ENCODE assay signal across 8 cellular contexts in the genomic region with DNA sequence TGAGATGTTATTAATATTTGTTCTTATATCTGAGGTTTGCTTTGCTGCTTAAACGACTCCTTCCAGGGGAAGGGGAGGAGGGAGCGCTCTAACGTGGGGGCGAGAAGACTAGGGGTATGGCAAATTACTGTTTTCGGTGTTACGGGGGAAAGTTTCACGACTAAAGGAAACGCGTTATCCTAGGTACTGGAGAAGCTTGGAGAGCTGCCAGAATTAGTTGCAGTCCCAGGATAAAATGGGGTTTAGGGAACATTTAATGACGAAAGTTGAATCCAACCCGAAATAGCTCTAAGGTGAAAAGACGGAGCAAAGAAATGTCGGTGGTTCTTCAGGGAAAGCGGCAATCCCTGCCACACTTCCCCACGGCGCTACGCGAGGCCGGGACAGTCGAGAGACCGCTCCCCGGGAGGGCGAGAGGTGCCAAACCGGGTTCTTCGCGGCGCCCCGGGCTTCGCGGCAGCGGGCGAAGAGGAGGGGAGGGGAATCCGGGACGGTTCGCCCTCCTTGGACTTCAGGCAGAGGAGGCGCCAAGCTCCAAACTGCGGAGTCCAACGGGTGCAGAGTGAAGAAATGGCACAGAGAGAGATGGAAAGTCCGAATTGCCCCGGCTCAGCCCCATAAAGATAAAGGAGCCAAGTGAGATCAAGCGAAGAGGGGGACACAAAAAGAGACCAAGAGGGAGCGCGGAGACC. TPM values are rescaled to one million over a fixed set of nuclear protein-coding genes. Genes with fewer than 3 reads are reported as not detected.
DNase-seq lines count a peak whose midpoint lies in the region; ATAC-seq and TF ChIP-seq lines count a peak whose summit lies in the region.

No MANE protein-coding gene starts in this region.

- peak overlapping the region; percentile 51 for H3K27ac ChIP-seq in CD4-positive, alpha-beta T cell (ENCODE audit: low read depth, low read length)
- H3K27ac ChIP-seq in HUES6 (ENCODE audit: low read depth, low read length): peak overlapping the region; percentile 80; the same call in 1 of the 2 replicates
- peak overlapping the region in 11 of 12 donors; percentile 68 to 85 (median 79) for H3K27ac ChIP-seq in heart left ventricle
- peak overlapping the region; percentile 87 for H3K27ac ChIP-seq in psoas muscle

- intact Hi-C loops in CD4-positive, alpha-beta T cell (cut with DNase I, micrococcal nuclease): loop anchor here in 1 of 2 experiments (5.0 to 10.0 kb wide), 2 partner anchors 133 to 230 kb away; partner anchors contain the start of genes STAG2 and XIAP
- intact Hi-C loops in heart left ventricle (cut with DNase I): no loop called here
- intact Hi-C loops in psoas muscle (cut with DNase I): no loop called here

- POLR2A ChIA-PET in CD4-positive, alpha-beta T cell (lab: Charles Lee): interaction anchor here (0.8 to 1.0 kb wide), 2 partner anchors 38 to 140 kb away, joined by 3 read pairs; no protein-coding TSS in a partner anchor

- H3K36me3 Mint-ChIP-seq in CD4-positive, alpha-beta T cell (ENCODE audit: low read depth): peaks cover 20% of the 10 kb centered on the region
- peaks cover 9% of the 10 kb centered on the region for H3K36me3 Mint-ChIP-seq in activated naive CD4-positive, alpha-beta T cell treated with anti-CD3 and anti-CD28 coated beads, Interleukin-2, amount 10 ng/mL, durations not matched to agents 7 days and 5 days

- H3K4me1 ChIP-seq in HUES6 (ENCODE audit: control insufficient read depth, insufficient read depth, low read length) (no peaks in the 10 kb centered on the region), heart left ventricle (peaks cover 0 to 24% (median 6%) of the 10 kb centered on the region in 12 donors), psoas muscle (peaks cover 15% of the 10 kb centered on the region)

- ATAC-seq in CD4-positive, alpha-beta T cell (ENCODE audit: poor library complexity): peak; percentile 27
- ATAC-seq in GM19372 (IDR thresholded peaks at IDR 0.05; ENCODE audit: low read depth, unreplicated experiment) (peak; percentile 20), heart left ventricle (peak; percentile 17 to 61 (median 46)), psoas muscle (peak; percentile 28 to 68 (median 54))

- no peaks in the 10 kb centered on the region for H3K9me3 Mint-ChIP-seq in CD4-positive, alpha-beta T cell
- no peaks in the 10 kb centered on the region for H3K9me3 Mint-ChIP-seq in activated naive CD4-positive, alpha-beta T cell treated with anti-CD3 and anti-CD28 coated beads, Interleukin-2, amount 10 ng/mL, durations not matched to agents 7 days and 5 days

- no peaks in the 10 kb centered on the region for H3K27me3 ChIP-seq in CD4-positive, alpha-beta T cell (ENCODE audit: control insufficient read depth, insufficient read depth, low read length)
- H3K27me3 ChIP-seq in HUES6 (ENCODE audit: control insufficient read depth, insufficient read depth, low read length) (no peaks in the 10 kb centered on the region), heart left ventricle (no peaks in the 10 kb centered on the region), psoas muscle (ENCODE audit: insufficient read depth in 3 of 3, low read length in 2 of 3) (no peaks in the 10 kb centered on the region)

- peak overlapping the region; percentile 94 for H3K9ac ChIP-seq in HUES6 (ENCODE audit: low read length)

- DNase-seq in CD4-positive, alpha-beta T cell: peak in 1 of 10 experiments; percentile 1
- peak; percentile 28 for DNase-seq in activated naive CD4-positive, alpha-beta T cell treated with anti-CD3 and anti-CD28 coated beads, Interleukin-2, amount 10 ng/mL, durations not matched to agents 7 days and 5 days
- DNase-seq in heart left ventricle: peak in 2 of 5 donors; percentile 4 to 18
- DNase-seq in psoas muscle: peak in 1 of 2 donors; percentile 15
- DNase-seq in NCI-H128 (lab: John Stamatoyannopoulos, UW; ENCODE audit: unreplicated experiment): no peak
- no peak for DNase-seq in SHP77 (lab: John Stamatoyannopoulos, UW)

- peak overlapping the region; percentile 94 for H3K4me3 Mint-ChIP-seq in CD4-positive, alpha-beta T cell
- H3K4me3 Mint-ChIP-seq in activated naive CD4-positive, alpha-beta T cell treated with anti-CD3 and anti-CD28 coated beads, Interleukin-2, amount 10 ng/mL, durations not matched to agents 7 days and 5 days: peak overlapping the region; percentile 97

- H3K27ac Mint-ChIP-seq in CD4-positive, alpha-beta T cell: peak overlapping the region; percentile 82
- peak overlapping the region; percentile 91 for H3K27ac Mint-ChIP-seq in activated naive CD4-positive, alpha-beta T cell treated with anti-CD3 and anti-CD28 coated beads, Interleukin-2, amount 10 ng/mL, durations not matched to agents 7 days and 5 days

- CTCF ChIA-PET in CD4-positive, alpha-beta T cell (lab: Charles Lee): interaction anchor here (0.8 kb wide), 1 partner anchor 37 kb away, joined by 3 read pairs; no protein-coding TSS in a partner anchor
- CTCF ChIA-PET in activated naive CD4-positive, alpha-beta T cell treated with anti-CD3 and anti-CD28 coated beads, Interleukin-2, amount 10 ng/mL, durations not matched to agents 7 days and 5 days (lab: Charles Lee): interaction anchor here (0.6 kb wide), 1 partner anchor 12 kb away, joined by 3 read pairs; no protein-coding TSS in a partner anchor

- no peak for TF ChIP-seq CTCF in CD4-positive, alpha-beta T cell (IDR thresholded peaks at IDR 0.05)
- TF ChIP-seq CTCF in heart left ventricle (IDR thresholded peaks at IDR 0.05) (no peak), psoas muscle (IDR thresholded peaks at IDR 0.05) (no peak)

- H3K4me1 Mint-ChIP-seq in CD4-positive, alpha-beta T cell (ENCODE audit: low read depth): peaks cover 46% of the 10 kb centered on the region
- H3K4me1 Mint-ChIP-seq in activated naive CD4-positive, alpha-beta T cell treated with anti-CD3 and anti-CD28 coated beads, Interleukin-2, amount 10 ng/mL, durations not matched to agents 7 days and 5 days: peaks cover 45% of the 10 kb centered on the region

- 0 to 40% (median 18%) methylated on average over 43 of the region's 43 CpGs for WGBS in heart left ventricle, 4 donors
- 1 to 28% (median 1%) methylated on average over 34 to 43 of the region's 43 CpGs for WGBS in psoas muscle, 3 donors

- H3K4me3 ChIP-seq in HUES6 (ENCODE audit: low read depth, low read length) (peak overlapping the region; percentile 89), heart left ventricle (peak overlapping the region; percentile 60 to 97 (median 82)), psoas muscle (peak overlapping the region; percentile 80)

- H3K9me3 ChIP-seq in CD4-positive, alpha-beta T cell (ENCODE audit: control insufficient read depth, low read length): no peaks in the 10 kb centered on the region
- H3K9me3 ChIP-seq in HUES6 (ENCODE audit: control insufficient read depth, insufficient read depth, low read depth, low read length): peaks cover 6% of the 10 kb centered on the region; the same call in 1 of the 2 replicates
- H3K9me3 ChIP-seq in heart left ventricle: peaks cover 0 to 3% (median 0%) of the 10 kb centered on the region in 12 donors
- no peaks in the 10 kb centered on the region for H3K9me3 ChIP-seq in psoas muscle

- H3K36me3 ChIP-seq in HUES6 (ENCODE audit: control insufficient read depth, insufficient read depth, low read length): no peaks in the 10 kb centered on the region
- no peaks in the 10 kb centered on the region for H3K36me3 ChIP-seq in heart left ventricle
- no peaks in the 10 kb centered on the region for H3K36me3 ChIP-seq in psoas muscle (ENCODE audit: insufficient read depth in 1 of 2, low read depth in 1 of 2)

- TF ChIP-seq POLR2A in heart left ventricle (IDR thresholded peaks at IDR 0.05): no peak

- H3K27me3 Mint-ChIP-seq in CD4-positive, alpha-beta T cell: no peaks in the 10 kb centered on the region
- H3K27me3 Mint-ChIP-seq in activated naive CD4-positive, alpha-beta T cell treated with anti-CD3 and anti-CD28 coated beads, Interleukin-2, amount 10 ng/mL, durations not matched to agents 7 days and 5 days: no peaks in the 10 kb centered on the region

RNA-seq across cellular contexts. Expression of gene THOC2, which starts 0.7 kb away (rescaled TPM):
- total RNA-seq in CD4-positive, alpha-beta T cell: 10 to 100 TPM; 61.1 to 62.8 TPM
- total RNA-seq in heart left ventricle: 10 to 100 TPM; 20.5 to 35.6 (median 24.1) TPM
- polyA plus RNA-seq in heart left ventricle: 10 to 100 TPM; 16.4 to 25.0 TPM
- total RNA-seq in psoas muscle: 10 to 100 TPM; 19.9 to 25.9 (median 21.3) TPM
- polyA plus RNA-seq in psoas muscle: 10 to 100 TPM; 18.5 to 21.6 (median 19.9) TPM
